In the genomic region with DNA sequence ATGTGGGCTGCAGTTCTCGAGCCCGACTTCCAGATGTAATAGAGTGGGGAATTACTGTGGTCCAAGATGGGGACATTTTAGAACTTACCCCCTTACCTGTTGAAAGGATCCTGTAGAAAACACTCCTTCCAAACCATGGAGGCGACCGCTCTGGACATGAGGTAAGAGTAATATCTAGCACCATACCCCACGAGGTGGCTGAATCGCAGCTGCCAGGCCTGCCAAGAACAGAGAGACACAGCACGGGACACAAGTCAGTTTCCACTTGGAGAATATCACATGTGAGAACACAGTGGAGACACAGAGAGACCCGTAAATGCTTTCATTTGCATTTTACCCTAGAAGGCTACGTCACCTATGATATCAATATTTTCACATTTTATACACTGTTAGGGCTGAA, we compare ENCODE assay signal across 1 cellular context.
TF ChIP-seq lines count a peak whose summit lies in the region.

No MANE protein-coding gene starts in this region.

TF ChIP-seq in IMR-90, 13 proteins besides CTCF, POLR2A, EP300 and RAD21:
- TF ChIP-seq CHD1 (IDR thresholded peaks at IDR 0.05; ENCODE audit: low read depth, low read length) (no peak), MXI1 (IDR thresholded peaks at IDR 0.05; ENCODE audit: borderline replicate concordance, low read depth, low read length) (no peak), CEBPB (IDR thresholded peaks at IDR 0.05; ENCODE audit: low read depth, low read length) (no peak), FOS (IDR thresholded peaks at IDR 0.05; ENCODE audit: low read depth, low read length) (no peak), NFE2L2 (IDR thresholded peaks at IDR 0.05; ENCODE audit: low read depth, low read length) (no peak), MAFK (IDR thresholded peaks at IDR 0.05; ENCODE audit: low read depth, low read length) (no peak), SMC3 (IDR thresholded peaks at IDR 0.05; ENCODE audit: low read depth, low read length) (no peak), MAZ (IDR thresholded peaks at IDR 0.05; ENCODE audit: borderline replicate concordance, low read depth, low read length) (no peak)
- TF ChIP-seq, protein P1, sequence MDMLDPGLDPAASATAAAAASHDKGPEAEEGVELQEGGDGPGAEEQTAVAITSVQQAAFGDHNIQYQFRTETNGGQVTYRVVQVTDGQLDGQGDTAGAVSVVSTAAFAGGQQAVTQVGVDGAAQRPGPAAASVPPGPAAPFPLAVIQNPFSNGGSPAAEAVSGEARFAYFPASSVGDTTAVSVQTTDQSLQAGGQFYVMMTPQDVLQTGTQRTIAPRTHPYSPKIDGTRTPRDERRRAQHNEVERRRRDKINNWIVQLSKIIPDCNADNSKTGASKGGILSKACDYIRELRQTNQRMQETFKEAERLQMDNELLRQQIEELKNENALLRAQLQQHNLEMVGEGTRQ (IDR thresholded peaks at IDR 0.05; ENCODE audit: low read depth, low read length) = no peak
- TF ChIP-seq, protein P2, sequence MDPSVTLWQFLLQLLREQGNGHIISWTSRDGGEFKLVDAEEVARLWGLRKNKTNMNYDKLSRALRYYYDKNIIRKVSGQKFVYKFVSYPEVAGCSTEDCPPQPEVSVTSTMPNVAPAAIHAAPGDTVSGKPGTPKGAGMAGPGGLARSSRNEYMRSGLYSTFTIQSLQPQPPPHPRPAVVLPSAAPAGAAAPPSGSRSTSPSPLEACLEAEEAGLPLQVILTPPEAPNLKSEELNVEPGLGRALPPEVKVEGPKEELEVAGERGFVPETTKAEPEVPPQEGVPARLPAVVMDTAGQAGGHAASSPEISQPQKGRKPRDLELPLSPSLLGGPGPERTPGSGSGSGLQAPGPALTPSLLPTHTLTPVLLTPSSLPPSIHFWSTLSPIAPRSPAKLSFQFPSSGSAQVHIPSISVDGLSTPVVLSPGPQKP (IDR thresholded peaks at IDR 0.05; ENCODE audit: borderline replicate concordance, low read depth, low read length) = no peak
